19 cellular contexts compared by ENCODE assay signal in genomic region chrX:2176733-2177132, GRCh38.
DNase-seq lines count a peak whose midpoint lies in the region; ATAC-seq, FAIRE-seq and TF ChIP-seq lines count a peak whose summit lies in the region.
"Had no signal": no experiment of that assay in that cellular context is flagged by ENCODE, and none has a peak within 500 bp of the region (broad histone marks: within the 10 kb centered on the region; RNA-seq: fewer than 3 reads in every experiment).

No MANE protein-coding gene starts in this region.

- H3K4me2 ChIP-seq in A549: no peak overlapping the region
- H3K4me2 ChIP-seq: BLaER1 had no signal

- no peak for TF ChIP-seq RAD21 in A549 (conservative IDR thresholded peaks at IDR 0.05 in 1 of 2, IDR thresholded peaks at IDR 0.05 in 1 of 2)

- no peak for TF ChIP-seq CTCF in A549 (IDR thresholded peaks at IDR 0.05)
- no peak for TF ChIP-seq CTCF in gastroesophageal sphincter (IDR thresholded peaks at IDR 0.05)

- H3K4me1 ChIP-seq in A549 (peaks cover 24% of the 10 kb centered on the region), gastroesophageal sphincter (no peaks in the 10 kb centered on the region)
- H3K4me1 ChIP-seq: Caco-2 had no signal

- H3K4me3 ChIP-seq in A549: no peak overlapping the region
- no peak overlapping the region for H3K4me3 ChIP-seq in gastroesophageal sphincter
- H3K4me3 ChIP-seq: BLaER1 had no signal

- FAIRE-seq in A549 (lab: Jason Lieb, UNC): no peak
- FAIRE-seq: GM12892, GM19239, H54 had no signal

- no peaks in the 10 kb centered on the region for H3K9me3 ChIP-seq in A549
- no peaks in the 10 kb centered on the region for H3K9me3 ChIP-seq in gastroesophageal sphincter
- H3K9me3 ChIP-seq: BLaER1 had no signal

- POLR2A ChIA-PET in A549 (lab: Yijun Ruan, JAX): no interaction called here

- H3K27me3 ChIP-seq in gastroesophageal sphincter: no peaks in the 10 kb centered on the region
- H3K27me3 ChIP-seq: BLaER1 had no signal

- no peak for TF ChIP-seq EP300 in A549 (IDR thresholded peaks at IDR 0.05)
- TF ChIP-seq EP300 in gastroesophageal sphincter (IDR thresholded peaks at IDR 0.05): no peak

- peaks cover 0 to 4% of the 10 kb centered on the region in 2 donors for H3K36me3 ChIP-seq in gastroesophageal sphincter

- DNase-seq in DMS53 (lab: John Stamatoyannopoulos, UW) (peak; percentile 0), DMS53 treated with DMSO at 0.1 percent for 48 hours (lab: John Stamatoyannopoulos, UW; ENCODE audit: unreplicated experiment) (no peak), A549 (ENCODE audit: low read depth in 1 of 2, low spot score in 1 of 2) (peak in 1 of 2 experiments; percentile 59), NCI-H2107 treated with DMSO at 0.1 percent for 48 hours (lab: John Stamatoyannopoulos, UW; ENCODE audit: unreplicated experiment) (peak; percentile 63), left kidney (ENCODE audit: low read depth, low spot score) (peak; percentile 88), NCI-H1105 treated with DMSO at 0.1 percent for 48 hours (lab: John Stamatoyannopoulos, UW) (no peak)
- DNase-seq: AML-193; Caco-2; CD8-positive, alpha-beta memory T cell; DND-41; GDM1 had no signal

- ATAC-seq in A549: no peak
- ATAC-seq in gastroesophageal sphincter: no peak
- ATAC-seq in GM21723 (IDR thresholded peaks at IDR 0.05; ENCODE audit: unreplicated experiment): no peak
- ATAC-seq: HCT116 had no signal

- 54% methylated on average over 5 of the region's 5 CpGs for WGBS in A549 (ENCODE audit: missing lambda C conversion rate)
- 45 to 58% methylated on average over 3 of the region's 5 CpGs for WGBS in gastroesophageal sphincter (ENCODE audit: low coverage in 1 of 2), 2 donors

- CTCF ChIA-PET in A549 (lab: Yijun Ruan, JAX): no interaction called here

- TF ChIP-seq POLR2A in A549 (IDR thresholded peaks at IDR 0.05; ENCODE audit: low read length): no peak
- no peak for TF ChIP-seq POLR2A in gastroesophageal sphincter (IDR thresholded peaks at IDR 0.05)

- H3K27ac ChIP-seq in A549 (peak overlapping the region; percentile 15 to 32; a peak in 1 of 6 replicates), gastroesophageal sphincter (no peak overlapping the region)
- H3K27ac ChIP-seq: 22Rv1, BLaER1 had no signal

TF ChIP-seq in A549, 52 proteins besides CTCF, POLR2A, EP300 and RAD21:
- TF ChIP-seq TP53 (CRISPR knock-in tag; IDR thresholded peaks at IDR 0.05) (no peak), MYC (IDR thresholded peaks at IDR 0.05; ENCODE audit: borderline replicate concordance, low read length) (no peak), NFE2L2 (conservative IDR thresholded peaks at IDR 0.05; ENCODE audit: low read length) (no peak), ATOH8 (CRISPR knock-in tag; IDR thresholded peaks at IDR 0.05; ENCODE audit: low read depth) (no peak), MAZ (IDR thresholded peaks at IDR 0.05; ENCODE audit: borderline replicate concordance, low read depth, low read length) (no peak), JUN (IDR thresholded peaks at IDR 0.05) (no peak), CHD4 (IDR thresholded peaks at IDR 0.05; ENCODE audit: borderline replicate concordance) (no peak), RFX5 (IDR thresholded peaks at IDR 0.05) (no peak), HEYL (CRISPR knock-in tag; IDR thresholded peaks at IDR 0.05) (no peak), ELK1 (IDR thresholded peaks at IDR 0.05; ENCODE audit: low read depth, low read length) (no peak), CHD2 (IDR thresholded peaks at IDR 0.05; ENCODE audit: low read length, partially characterized antibody) (no peak), EHF (CRISPR knock-in tag; IDR thresholded peaks at IDR 0.05) (no peak), NR3C1 (IDR thresholded peaks at IDR 0.05) (no peak), CEBPB (IDR thresholded peaks at IDR 0.05) (no peak)

Comparison
In these comparisons a context has a peak if more than half of its experiments do, and no peak if none do; other contexts are left out.
1. DNase-seq: peak in DMS53 (single experiment), NCI-H2107 treated with DMSO at 0.1 percent for 48 hours (single experiment) and left kidney (single experiment); none in DMS53 treated with DMSO at 0.1 percent for 48 hours (single experiment) and NCI-H1105 treated with DMSO at 0.1 percent for 48 hours (single experiment).
2. H3K27ac ChIP-seq: peak in A549 (2 of 2); none in gastroesophageal sphincter (0 of 4).